ENCODE assay signal across 8 cellular contexts in genomic region chr2:215311625-215312394, GRCh38. TPM values are rescaled to one million over a fixed set of nuclear protein-coding genes. Genes with fewer than 3 reads are reported as not detected.
DNase-seq lines count a peak whose midpoint lies in the region; ATAC-seq and TF ChIP-seq lines count a peak whose summit lies in the region.

Gene ATIC (plus strand): TSS chr2:215312059. CDS start chr2:215312143, 84 bp downstream.

- no peaks in the 10 kb centered on the region for H3K36me3 ChIP-seq in right atrium auricular region
- H3K36me3 ChIP-seq in uterus: no peaks in the 10 kb centered on the region

- H3K27me3 ChIP-seq in right atrium auricular region: no peaks in the 10 kb centered on the region
- H3K27me3 ChIP-seq in uterus: no peaks in the 10 kb centered on the region

- peak; percentile 11 to 61 for TF ChIP-seq POLR2A in uterus (IDR thresholded peaks at IDR 0.05)

- peak in 1 of 2 donors; percentile 47 for TF ChIP-seq CTCF in right atrium auricular region (IDR thresholded peaks at IDR 0.05)
- TF ChIP-seq CTCF in uterus (IDR thresholded peaks at IDR 0.05): peak in 2 of 4 experiments; percentile 7 to 30

- ATAC-seq in GM18498 (IDR thresholded peaks at IDR 0.05; ENCODE audit: unreplicated experiment) (peak; percentile 99), HG02938 (IDR thresholded peaks at IDR 0.05; ENCODE audit: unreplicated experiment) (peak; percentile 98)

- H3K4me1 ChIP-seq in right atrium auricular region: peaks cover 0 to 7% of the 10 kb centered on the region in 2 donors
- H3K4me1 ChIP-seq in uterus: peaks cover 0 to 5% of the 10 kb centered on the region in 2 donors

- peak; percentile 43 to 80 for DNase-seq in NCI-H187 (lab: John Stamatoyannopoulos, UW)
- peak; percentile 73 to 95 (median 84) for DNase-seq in T-helper 2 cell
- peak in 57 of 58 donors; percentile 47 to 97 (median 88) for DNase-seq in anterior cingulate cortex (lab: John Stamatoyannopoulos, UW)
- DNase-seq in right atrium auricular region (ENCODE audit: low spot score): peak; percentile 96
- peak; percentile 51 for DNase-seq in pulmonary artery endothelial cell (ENCODE audit: low read depth, low spot score)
- peak; percentile 90 to 91 for DNase-seq in uterus

- no peaks in the 10 kb centered on the region for H3K9me3 ChIP-seq in right atrium auricular region
- H3K9me3 ChIP-seq in uterus: no peaks in the 10 kb centered on the region

- H3K4me3 ChIP-seq in right atrium auricular region: peak within 1 kb of the TSS; percentile 42 to 72
- peak within 1 kb of the TSS; percentile 52 to 66 for H3K4me3 ChIP-seq in uterus

- intact Hi-C loops in uterus (cut with DNase I; ENCODE audit: low total_unique reads): no loop called here

- H3K27ac ChIP-seq in right atrium auricular region: peak within 1 kb of the TSS; percentile 63 to 75
- H3K27ac ChIP-seq in uterus: peak within 1 kb of the TSS; percentile 69 to 83

RNA-seq across cellular contexts. Expression of gene ATIC, which starts in this region (rescaled TPM):
- total RNA-seq in right atrium auricular region (10 to 100 TPM; 13.8 to 25.0 TPM), pulmonary artery endothelial cell (22.8 and 31.0 TPM in 2 replicates), uterus (10 to 100 TPM; 20.5 to 57.6 (median 29.8) TPM)

Comparison
In these comparisons a context has a peak if more than half of its experiments do, and no peak if none do; other contexts are left out.
1. Peak in every context shown above with its lines: DNase-seq, ATAC-seq, H3K4me3 ChIP-seq and H3K27ac ChIP-seq.